1 cellular context compared by ENCODE assay signal in genomic region chr21:14235101-14235500, GRCh38.
TF ChIP-seq lines count a peak whose summit lies in the region.

No MANE protein-coding gene starts in this region.

TF ChIP-seq in GM23338, 12 proteins besides CTCF, POLR2A, EP300 and RAD21 (continued from another document):
- TF ChIP-seq REST (IDR thresholded peaks at IDR 0.05; ENCODE audit: unreplicated experiment) (no peak), EZH2phosphoT487 (IDR thresholded peaks at IDR 0.05; ENCODE audit: unreplicated experiment) (no peak), ZNF114 (CRISPR knock-in tag; IDR thresholded peaks at IDR 0.05) (no peak), CREB1 (CRISPR knock-in tag; IDR thresholded peaks at IDR 0.05; ENCODE audit: low read depth) (no peak)
- TF ChIP-seq, protein P1, sequence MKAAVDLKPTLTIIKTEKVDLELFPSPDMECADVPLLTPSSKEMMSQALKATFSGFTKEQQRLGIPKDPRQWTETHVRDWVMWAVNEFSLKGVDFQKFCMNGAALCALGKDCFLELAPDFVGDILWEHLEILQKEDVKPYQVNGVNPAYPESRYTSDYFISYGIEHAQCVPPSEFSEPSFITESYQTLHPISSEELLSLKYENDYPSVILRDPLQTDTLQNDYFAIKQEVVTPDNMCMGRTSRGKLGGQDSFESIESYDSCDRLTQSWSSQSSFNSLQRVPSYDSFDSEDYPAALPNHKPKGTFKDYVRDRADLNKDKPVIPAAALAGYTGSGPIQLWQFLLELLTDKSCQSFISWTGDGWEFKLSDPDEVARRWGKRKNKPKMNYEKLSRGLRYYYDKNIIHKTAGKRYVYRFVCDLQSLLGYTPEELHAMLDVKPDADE (IDR thresholded peaks at IDR 0.05): no peak
TF ChIP-seq in GM23338: peak in this region for 0.
